9 cellular contexts compared by ENCODE assay signal in the genomic region with DNA sequence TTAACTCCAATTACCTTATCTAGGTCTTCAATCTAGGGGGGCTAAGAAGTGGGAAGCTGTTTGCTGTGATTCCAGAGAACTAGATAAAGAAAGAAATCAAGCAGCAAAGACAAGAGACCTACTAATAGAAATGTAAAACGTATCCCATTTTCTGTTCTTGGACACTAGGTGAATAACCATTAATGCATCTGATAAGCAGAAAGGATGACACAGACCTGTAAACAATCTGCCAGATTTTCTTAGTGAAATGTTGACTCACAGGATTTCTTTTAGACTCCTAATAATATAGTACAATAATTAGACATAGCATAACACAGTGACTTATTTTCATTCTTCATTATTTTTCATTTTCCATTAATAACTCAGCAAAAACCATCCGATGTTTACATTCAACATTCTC. TPM values are rescaled to one million over a fixed set of nuclear protein-coding genes. Genes with fewer than 3 reads are reported as not detected.
DNase-seq lines count a peak whose midpoint lies in the region; ATAC-seq, FAIRE-seq and TF ChIP-seq lines count a peak whose summit lies in the region.
"Had no signal": no experiment of that assay in that cellular context is flagged by ENCODE, and none has a peak within 500 bp of the region (broad histone marks: within the 10 kb centered on the region; RNA-seq: fewer than 3 reads in every experiment).

No MANE protein-coding gene starts in this region.

- H3K4me1 ChIP-seq in H9 (ENCODE audit: insufficient read depth, low read length) (peaks cover 4% of the 10 kb centered on the region; the same call in 1 of the 2 replicates), H1 (replicated peaks in 1 of 4; ENCODE audit: control insufficient read depth in 3 of 4, insufficient read depth in 4 of 4, low read length in 3 of 4) (peaks cover 0 to 2% (median under 1%) of the 10 kb centered on the region in 4 experiments; a peak in 3 of 7 replicates), osteoblast (ENCODE audit: insufficient read depth, low read length) (peaks cover 17% of the 10 kb centered on the region)

- H4K91ac ChIP-seq in H9 (ENCODE audit: insufficient read length, low read depth, low read length), result no peak overlapping the region
- no peak overlapping the region for H4K91ac ChIP-seq in H1 (replicated peaks; ENCODE audit: insufficient read length, low read length)

- H3K14ac ChIP-seq in H9 (ENCODE audit: insufficient read depth, low read length) (no peak overlapping the region), H1 (ENCODE audit: insufficient read length) (no peak overlapping the region)

- TF ChIP-seq CTCF in H9 (conservative IDR thresholded peaks at IDR 0.05) (no peak), RWPE1 (conservative IDR thresholded peaks at IDR 0.05; ENCODE audit: low read depth) (no peak), H1 (IDR thresholded peaks at IDR 0.05; ENCODE audit: control extremely low read depth in 1 of 3, insufficient read depth in 1 of 3, low read depth in 1 of 3, low read length in 3 of 3) (no peak), osteoblast (IDR thresholded peaks at IDR 0.05; ENCODE audit: extremely low read depth, low read depth, low read length) (no peak)

- 100% methylated on average over 1 of the region's 2 CpGs for WGBS in H9 (ENCODE audit: extremely low coverage, insufficient read length, low lambda C conversion rate)
- 55% methylated on average over 2 of the region's 2 CpGs; no CpG with 5 or more reads in 1 of the 2 experiments for WGBS in H1 (ENCODE audit: extremely low coverage in 1 of 2, insufficient coverage in 1 of 2, insufficient read length in 1 of 2, insufficient replicate concordance in 2 of 2, low coverage in 1 of 2, low lambda C conversion rate in 2 of 2, missing lambda C conversion rate in 1 of 2), 2 experiments

- H3K27me3 Mint-ChIP-seq in H9 (ENCODE audit: low read depth), result no peaks in the 10 kb centered on the region

- H3K27ac ChIP-seq in H9 (ENCODE audit: insufficient read length, low read depth, low read length), result no peak overlapping the region
- H3K27ac ChIP-seq in RWPE1, result no peak overlapping the region
- H3K27ac ChIP-seq in H1 (ENCODE audit: low read depth, low read length), result no peak overlapping the region
- H3K27ac ChIP-seq in osteoblast (ENCODE audit: low read depth, low read length), result no peak overlapping the region

- H3K9me3 ChIP-seq in H9 (ENCODE audit: control insufficient read depth, low read depth, low read length), result no peaks in the 10 kb centered on the region
- H3K9me3 ChIP-seq in H1 (ENCODE audit: insufficient read depth in 2 of 2, low read depth in 1 of 2, low read length in 1 of 2), result no peaks in the 10 kb centered on the region
- H3K9me3 ChIP-seq in osteoblast (ENCODE audit: low read depth, low read length), result no peaks in the 10 kb centered on the region

- ATAC-seq in GM18520 (IDR thresholded peaks at IDR 0.05; ENCODE audit: unreplicated experiment), result no peak

- DNase-seq in H9 (no peak), RWPE1 (ENCODE audit: low spot score) (peak; percentile 12), H1 (ENCODE audit: low read depth in 1 of 2, low spot score in 2 of 2) (no peak), osteoblast (ENCODE audit: insufficient read length, low spot score, missing footprints) (no peak), foreskin melanocyte (no peak), NCI-H526 (lab: John Stamatoyannopoulos, UW) (no peak)
- DNase-seq: NCI-H69, nucleus accumbens had no signal

- H2BK15ac ChIP-seq in H9 (ENCODE audit: low read depth, low read length) (no peak overlapping the region), H1 (ENCODE audit: low read length) (no peak overlapping the region)

- peaks cover 17 to 22% (median 21%) of the 10 kb centered on the region in 3 experiments for H3K36me3 Mint-ChIP-seq in H9 (ENCODE audit: insufficient read depth in 1 of 3, low read depth in 3 of 3)

- H2AK5ac ChIP-seq in H9 (ENCODE audit: insufficient read length, low read length), result no peak overlapping the region
- H2AK5ac ChIP-seq in H1 (ENCODE audit: low read depth, low read length), result no peak overlapping the region

- H4K20me1 ChIP-seq in H9 (ENCODE audit: control insufficient read depth, insufficient read depth, insufficient read length) (no peaks in the 10 kb centered on the region), H1 (replicated peaks in 1 of 2; ENCODE audit: control insufficient read depth in 1 of 2, insufficient read depth in 2 of 2, low read length in 2 of 2) (peaks cover 0 to 2% of the 10 kb centered on the region in 2 experiments), osteoblast (ENCODE audit: insufficient read depth, low read length) (no peaks in the 10 kb centered on the region)

- H3K9me3 Mint-ChIP-seq in H9, result no peaks in the 10 kb centered on the region

- no peak overlapping the region for H3K23ac ChIP-seq in H9 (ENCODE audit: insufficient read length, low read depth, low read length)
- H3K23ac ChIP-seq in H1 (ENCODE audit: insufficient read length), result no peak overlapping the region

- H2BK20ac ChIP-seq in H9 (ENCODE audit: low read depth, low read length, poor library complexity, severe bottlenecking), result no peak overlapping the region
- H2BK20ac ChIP-seq in H1 (ENCODE audit: low read length), result no peak overlapping the region

- no peak for TF ChIP-seq RAD21 in H1 (IDR thresholded peaks at IDR 0.05 in 1 of 2, conservative IDR thresholded peaks at IDR 0.05 in 1 of 2; ENCODE audit: low read depth in 2 of 2, low read length in 2 of 2)

- H3K79me1 ChIP-seq in H9 (ENCODE audit: insufficient read depth, low read depth, low read length, poor library complexity, severe bottlenecking) (no peaks in the 10 kb centered on the region), H1 (ENCODE audit: low read depth, low read length) (peaks cover 5% of the 10 kb centered on the region)

- no peak for FAIRE-seq in H1 (lab: Jason Lieb, UNC)

- peak overlapping the region; percentile 79 to 94 (median 85); a peak in 5 of 8 replicates for H3K4me3 ChIP-seq in H1 (ENCODE audit: extremely low read depth in 1 of 4, insufficient read depth in 2 of 4, low read depth in 3 of 4, low read length in 4 of 4)
- H3K4me3 ChIP-seq in osteoblast (ENCODE audit: insufficient read depth, low read length), result peak overlapping the region; percentile 81

- no peak overlapping the region for H3K27ac Mint-ChIP-seq in H9

- no peak overlapping the region for H2BK120ac ChIP-seq in H9 (ENCODE audit: low read depth, low read length, poor library complexity, severe bottlenecking)
- no peak overlapping the region for H2BK120ac ChIP-seq in H1 (replicated peaks; ENCODE audit: low read depth, low read length)

- H3K4me2 ChIP-seq in H9 (ENCODE audit: insufficient read depth, insufficient read length, low read length) (peak overlapping the region; percentile 75), H1 (ENCODE audit: insufficient read depth in 1 of 2, low read depth in 2 of 2, low read length in 2 of 2) (peak overlapping the region; percentile 91 to 92), osteoblast (ENCODE audit: insufficient read depth, low read length) (peak overlapping the region; percentile 99)

- H3T11ph ChIP-seq in H9 (ENCODE audit: low read length), result no peak overlapping the region

- H4K5ac ChIP-seq in H9 (ENCODE audit: insufficient read length, low read depth, low read length), result no peak overlapping the region
- no peak overlapping the region for H4K5ac ChIP-seq in H1 (ENCODE audit: insufficient read length, low read depth, low read length)

- H3K27me3 ChIP-seq in H9 (ENCODE audit: insufficient read depth, low read length) (no peaks in the 10 kb centered on the region), H1 (replicated peaks in 1 of 4; ENCODE audit: control insufficient read depth in 3 of 4, extremely low read depth in 1 of 4, insufficient read depth in 3 of 4, low read length in 3 of 4) (no peaks in the 10 kb centered on the region), osteoblast (ENCODE audit: insufficient read depth, low read length) (peaks cover 3% of the 10 kb centered on the region)

- H3K18ac ChIP-seq in H9 (ENCODE audit: insufficient read length, low read depth, low read length) (no peak overlapping the region), H1 (ENCODE audit: extremely low read depth, low read length) (no peak overlapping the region)

- H3K79me2 ChIP-seq in H9 (ENCODE audit: insufficient read depth, low read length), result peaks cover 10% of the 10 kb centered on the region; the same call in 1 of the 2 replicates
- peaks cover 3 to 44% of the 10 kb centered on the region in 2 experiments; a peak in 3 of 4 replicates for H3K79me2 ChIP-seq in H1 (ENCODE audit: control insufficient read depth in 1 of 2, insufficient read depth in 2 of 2, low read length in 2 of 2)
- H3K79me2 ChIP-seq in osteoblast (ENCODE audit: insufficient read depth, low read length), result peaks cover 24% of the 10 kb centered on the region

- H3K36me3 ChIP-seq in H1 (ENCODE audit: control insufficient read depth in 2 of 4, insufficient read depth in 4 of 4, low read length in 3 of 4), result peaks cover 0 to 21% (median 6%) of the 10 kb centered on the region in 4 experiments; a peak in 3 of 8 replicates
- no peaks in the 10 kb centered on the region for H3K36me3 ChIP-seq in osteoblast (ENCODE audit: insufficient read depth, low read length)

- H2BK5ac ChIP-seq in H9 (ENCODE audit: insufficient read length, low read length), result no peak overlapping the region
- no peak overlapping the region for H2BK5ac ChIP-seq in H1 (ENCODE audit: low read depth, low read length)

- H3K56ac ChIP-seq in H9 (ENCODE audit: insufficient read length, low read depth, low read length) (no peak overlapping the region), H1 (replicated peaks; ENCODE audit: insufficient read length, low read depth, low read length) (no peak overlapping the region)

- no peak overlapping the region for H3K4ac ChIP-seq in H9 (ENCODE audit: low read depth, low read length)
- no peak overlapping the region for H3K4ac ChIP-seq in H1 (replicated peaks; ENCODE audit: insufficient read length, low read depth, low read length)

- H3K4me1 Mint-ChIP-seq in H9, result peaks cover 23 to 26% of the 10 kb centered on the region in 2 experiments

- H3K9ac ChIP-seq in H9 (ENCODE audit: extremely low read depth, insufficient read length, low read length) (no peak overlapping the region), H1 (replicated peaks in 1 of 4; ENCODE audit: extremely low read depth in 1 of 4, low read depth in 3 of 4, low read length in 3 of 4) (peak overlapping the region in 1 of 4 experiments; percentile 73; a peak in 1 of 7 replicates)

- H2BK12ac ChIP-seq in H9 (ENCODE audit: insufficient read length, low read depth, low read length) (no peak overlapping the region), H1 (ENCODE audit: low read depth, low read length) (no peak overlapping the region)

- H4K8ac ChIP-seq in H9 (replicated peaks; ENCODE audit: insufficient read length, low read depth, low read length) (no peak overlapping the region), H1 (ENCODE audit: extremely low read depth, insufficient read depth, low read length) (no peak overlapping the region)

- H2AFZ ChIP-seq in H9 (ENCODE audit: low read length) (no peak overlapping the region), H1 (ENCODE audit: low read length) (no peak overlapping the region), osteoblast (ENCODE audit: low read length) (no peak overlapping the region)

- no peak for TF ChIP-seq EP300 in H1 (IDR thresholded peaks at IDR 0.05; ENCODE audit: borderline replicate concordance in 1 of 2, low read depth in 2 of 2, low read length in 2 of 2)

- no peak for TF ChIP-seq POLR2A in H1 (IDR thresholded peaks at IDR 0.05; ENCODE audit: control extremely low read depth in 1 of 2, low read depth in 2 of 2, low read length in 2 of 2)

- POLR2A ChIA-PET in RWPE1 (lab: Yijun Ruan, JAX; ENCODE audit: low non-redundant PET) (no interaction called here), H1 (lab: Charles Lee; ENCODE audit: partially characterized antibody) (interaction anchor here (0.6 to 2.2 kb wide), 3 partner anchors 23 to 93 kb away, joined by 3 to 7 read pairs (median 7); a partner anchor contains a TSS)

- H3K23me2 ChIP-seq in H9 (ENCODE audit: insufficient read length, low read depth, low read length, poor library complexity, severe bottlenecking) (peaks cover 6% of the 10 kb centered on the region), H1 (ENCODE audit: low read depth, low read length) (peaks cover 9% of the 10 kb centered on the region)

- peak overlapping the region; percentile 93 to 96 for H3K4me3 Mint-ChIP-seq in H9

- CTCF ChIA-PET in RWPE1 (lab: Yijun Ruan, JAX), result interaction anchor here (0.8 to 0.9 kb wide), 2 partner anchors 173 to 673 kb away, joined by 3 read pairs; no protein-coding TSS in a partner anchor
- CTCF ChIA-PET in H1 (lab: Charles Lee; ENCODE audit: partially characterized antibody), result interaction anchor here (0.7 to 2.7 kb wide), 5 partner anchors 14 to 106 kb away, joined by 3 to 19 read pairs (median 5); no protein-coding TSS in a partner anchor

RNA-seq across cellular contexts. Expression of a gene that starts 1.3 kb away (rescaled TPM):
- 16.2 and 16.7 TPM in 2 replicates for total RNA-seq in H9 (2021)
- total RNA-seq in H1 (2021; fragmentation: NEBNext Ultra II Directional; extraction: Animal tissue kit (Norgen Biotek cat#: 25700)), result 22.6 and 25.5 TPM in 2 replicates
- polyA plus RNA-seq in H1 (2011; rRNA removed), result 5.1 and 9.0 TPM in 2 replicates
- 10.0 TPM for polyA plus RNA-seq in H1 (2011; cell fraction: cytosol; rRNA removed)
- polyA plus RNA-seq in H1 (2011; cell fraction: nucleus; rRNA removed), result 6.1 TPM
- 10.4 to 13.8 TPM (median 10.9 TPM) in 4 replicates for polyA plus RNA-seq in H1 (2012, experiment 1 of 2)
- polyA plus RNA-seq in H1 (2012, experiment 2 of 2), result 0.63 TPM
- 9.6 TPM for polyA plus RNA-seq in H1 (2013, experiment 1 of 2)
- 8.6 TPM for polyA plus RNA-seq in H1 (2013, experiment 2 of 2)
- polyA minus RNA-seq in H1 (2011; rRNA and poly(A)+ RNA removed), result 14.7 and 25.7 TPM in 2 replicates
- polyA minus RNA-seq in H1 (2011; cell fraction: cytosol; rRNA and poly(A)+ RNA removed), result 13.1 TPM
- 20.8 TPM for polyA minus RNA-seq in H1 (2011; cell fraction: nucleus; rRNA and poly(A)+ RNA removed)
- total RNA-seq in osteoblast, result 17.4 and 18.1 TPM in 2 replicates

RNA-seq across cellular contexts. Expression of a gene that starts 23.9 kb away (rescaled TPM):
- total RNA-seq in H9 (2021), result 12.2 and 13.5 TPM in 2 replicates
- 9.7 and 9.9 TPM in 2 replicates for total RNA-seq in H1 (2021; fragmentation: NEBNext Ultra II Directional; extraction: Animal tissue kit (Norgen Biotek cat#: 25700))
- polyA plus RNA-seq in H1 (2011; rRNA removed), result 3.0 TPM in 2 replicates
- 5.2 TPM for polyA plus RNA-seq in H1 (2011; cell fraction: cytosol; rRNA removed)
- polyA plus RNA-seq in H1 (2011; cell fraction: nucleus; rRNA removed), result 6.1 TPM
- polyA plus RNA-seq in H1 (2012, experiment 1 of 2), result 6.6 to 9.2 TPM (median 8.0 TPM) in 4 replicates
- 3.2 TPM for polyA plus RNA-seq in H1 (2012, experiment 2 of 2)
- polyA plus RNA-seq in H1 (2013, experiment 1 of 2), result 11.5 TPM
- polyA plus RNA-seq in H1 (2013, experiment 2 of 2), result 12.9 TPM
- polyA minus RNA-seq in H1 (2011; rRNA and poly(A)+ RNA removed), result 5.3 and 6.6 TPM in 2 replicates
- polyA minus RNA-seq in H1 (2011; cell fraction: cytosol; rRNA and poly(A)+ RNA removed), result 4.6 TPM
- 6.7 TPM for polyA minus RNA-seq in H1 (2011; cell fraction: nucleus; rRNA and poly(A)+ RNA removed)
- 1.4 and 2.4 TPM in 2 replicates for total RNA-seq in osteoblast
